ENCODE assay signal across 8 cellular contexts in the genomic region with DNA sequence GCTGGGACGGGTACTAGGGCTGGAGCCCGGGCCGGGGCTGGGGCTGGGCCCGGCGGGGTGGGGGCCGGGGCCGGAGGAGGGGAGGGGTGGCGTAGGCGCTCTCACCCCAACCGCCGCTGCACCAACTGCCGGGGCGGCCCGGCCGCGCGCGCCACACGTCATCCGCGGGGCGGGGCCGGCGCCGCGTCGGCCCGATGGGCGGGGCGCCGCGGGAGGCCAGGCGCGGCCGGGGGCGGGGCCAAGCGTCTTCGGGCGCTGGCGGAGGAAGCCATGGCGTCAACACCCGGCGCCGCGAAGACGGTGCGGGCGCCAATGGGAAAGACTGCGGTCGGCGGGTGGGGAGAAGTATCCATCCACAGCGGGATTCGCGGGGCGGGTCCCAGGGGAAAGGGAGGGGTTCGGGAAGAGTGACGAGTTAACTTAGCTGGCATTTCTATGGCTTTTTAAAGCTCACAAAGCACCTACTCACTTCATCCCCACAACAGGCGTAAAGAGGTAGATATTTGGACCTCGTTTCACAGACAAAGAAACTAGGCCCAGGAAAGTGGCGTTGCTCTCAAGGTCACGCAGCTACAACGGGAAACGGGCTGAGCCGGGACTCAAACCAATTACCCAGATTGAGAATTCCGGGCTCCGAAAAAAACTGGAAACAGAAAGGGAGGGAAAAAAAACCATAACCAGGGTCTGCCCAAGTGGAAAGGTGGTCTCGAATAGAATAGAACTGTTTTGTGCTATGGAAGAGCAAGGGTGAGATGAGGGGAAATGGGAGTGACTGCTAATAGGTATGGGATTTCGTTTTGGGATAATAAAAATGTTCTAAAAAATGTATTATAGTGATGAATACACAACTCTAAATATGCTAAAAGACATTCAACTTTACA. TPM values are rescaled to one million over a fixed set of nuclear protein-coding genes. Genes with fewer than 3 reads are reported as not detected.
DNase-seq lines count a peak whose midpoint lies in the region; ATAC-seq and TF ChIP-seq lines count a peak whose summit lies in the region.

A gene with protein sequence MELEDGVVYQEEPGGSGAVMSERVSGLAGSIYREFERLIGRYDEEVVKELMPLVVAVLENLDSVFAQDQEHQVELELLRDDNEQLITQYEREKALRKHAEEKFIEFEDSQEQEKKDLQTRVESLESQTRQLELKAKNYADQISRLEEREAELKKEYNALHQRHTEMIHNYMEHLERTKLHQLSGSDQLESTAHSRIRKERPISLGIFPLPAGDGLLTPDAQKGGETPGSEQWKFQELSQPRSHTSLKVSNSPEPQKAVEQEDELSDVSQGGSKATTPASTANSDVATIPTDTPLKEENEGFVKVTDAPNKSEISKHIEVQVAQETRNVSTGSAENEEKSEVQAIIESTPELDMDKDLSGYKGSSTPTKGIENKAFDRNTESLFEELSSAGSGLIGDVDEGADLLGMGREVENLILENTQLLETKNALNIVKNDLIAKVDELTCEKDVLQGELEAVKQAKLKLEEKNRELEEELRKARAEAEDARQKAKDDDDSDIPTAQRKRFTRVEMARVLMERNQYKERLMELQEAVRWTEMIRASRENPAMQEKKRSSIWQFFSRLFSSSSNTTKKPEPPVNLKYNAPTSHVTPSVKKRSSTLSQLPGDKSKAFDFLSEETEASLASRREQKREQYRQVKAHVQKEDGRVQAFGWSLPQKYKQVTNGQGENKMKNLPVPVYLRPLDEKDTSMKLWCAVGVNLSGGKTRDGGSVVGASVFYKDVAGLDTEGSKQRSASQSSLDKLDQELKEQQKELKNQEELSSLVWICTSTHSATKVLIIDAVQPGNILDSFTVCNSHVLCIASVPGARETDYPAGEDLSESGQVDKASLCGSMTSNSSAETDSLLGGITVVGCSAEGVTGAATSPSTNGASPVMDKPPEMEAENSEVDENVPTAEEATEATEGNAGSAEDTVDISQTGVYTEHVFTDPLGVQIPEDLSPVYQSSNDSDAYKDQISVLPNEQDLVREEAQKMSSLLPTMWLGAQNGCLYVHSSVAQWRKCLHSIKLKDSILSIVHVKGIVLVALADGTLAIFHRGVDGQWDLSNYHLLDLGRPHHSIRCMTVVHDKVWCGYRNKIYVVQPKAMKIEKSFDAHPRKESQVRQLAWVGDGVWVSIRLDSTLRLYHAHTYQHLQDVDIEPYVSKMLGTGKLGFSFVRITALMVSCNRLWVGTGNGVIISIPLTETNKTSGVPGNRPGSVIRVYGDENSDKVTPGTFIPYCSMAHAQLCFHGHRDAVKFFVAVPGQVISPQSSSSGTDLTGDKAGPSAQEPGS (N-terminal part only) (minus strand): TSS at position 130 of the 881 bp plus-strand sequence. CDS start 212 bp downstream, outside the sequence.

- peak; percentile 75 for ATAC-seq in HG02885 (IDR thresholded peaks at IDR 0.05; ENCODE audit: poor library complexity, unreplicated experiment)
- ATAC-seq in right cardiac atrium: peak; percentile 90 to 93

- H3K27me3 ChIP-seq in right cardiac atrium (ENCODE audit: control insufficient read depth, insufficient read depth) (no peaks in the 10 kb centered on the region), uterus (no peaks in the 10 kb centered on the region)

- WGBS in right cardiac atrium: 1% methylated on average over 68 of the region's 68 CpGs

- peak within 1 kb of the TSS; percentile 99 for H3K27ac ChIP-seq in right cardiac atrium (ENCODE audit: low read length)
- H3K27ac ChIP-seq in uterus: peak within 1 kb of the TSS; percentile 92 to 100

- intact Hi-C loops in T-helper 2 cell treated with Interferon-gamma antibody and Interleukin-4, amounts not matched to agents 100 ng/mL and 5 ng/mL, for 36 hours (cut with micrococcal nuclease): loop anchor here (1.0 to 10.0 kb wide), 5 partner anchors 24 to 976 kb away; a partner anchor contains a TSS
- intact Hi-C loops in right cardiac atrium (cut with DNase I) (loop anchor here in 2 of 4 donors (2.0 kb wide), 1 partner anchor 32 kb away; a partner anchor contains a TSS), uterus (cut with DNase I; ENCODE audit: low total_unique reads) (no loop called here)

- no peaks in the 10 kb centered on the region for H3K9me3 ChIP-seq in right cardiac atrium (ENCODE audit: control insufficient read depth, low read length)
- no peaks in the 10 kb centered on the region for H3K9me3 ChIP-seq in uterus

- H3K4me1 ChIP-seq in right cardiac atrium (ENCODE audit: control insufficient read depth, insufficient read depth, low read length) (peaks cover 8% of the 10 kb centered on the region), uterus (peaks cover 0 to 7% of the 10 kb centered on the region in 2 donors)

- DNase-seq in NCI-H187 (lab: John Stamatoyannopoulos, UW) (peak; percentile 86 to 87), anterior cingulate cortex (lab: John Stamatoyannopoulos, UW) (peak; percentile 70 to 95 (median 90)), right cardiac atrium (peak; percentile 99), putamen (ENCODE audit: low spot score) (peak; percentile 94), uterus (peak; percentile 94 to 96)

- TF ChIP-seq POLR2A in GM15510 (IDR thresholded peaks at IDR 0.05; ENCODE audit: borderline replicate concordance, extremely low read depth, insufficient read length): peak; percentile 79
- TF ChIP-seq POLR2A in uterus (IDR thresholded peaks at IDR 0.05): peak; percentile 82 to 89

- H3K4me3 ChIP-seq in right cardiac atrium (ENCODE audit: low read length) (peak within 1 kb of the TSS; percentile 67), uterus (peak within 1 kb of the TSS; percentile 73 to 93)

- TF ChIP-seq CTCF in uterus (IDR thresholded peaks at IDR 0.05): peak in 2 of 4 experiments; percentile 22 to 32

- no peaks in the 10 kb centered on the region for H3K36me3 ChIP-seq in uterus

RNA-seq across cellular contexts. Expression of the gene that starts here (rescaled TPM):
- 48.2 and 50.8 TPM in 2 replicates for total RNA-seq in T-helper 2 cell treated with Interferon-gamma antibody and Interleukin-4, amounts not matched to agents 100 ng/mL and 5 ng/mL, for 36 hours
- total RNA-seq in right cardiac atrium (10 to 100 TPM; 58.4 to 81.0 (median 60.8) TPM), uterus (100 to 1,000 TPM in 2 of 4 donors, 10 to 100 TPM in 2; 39.4 to 211 (median 107) TPM)
- 19.1 TPM for polyA plus RNA-seq in right cardiac atrium

Comparison
In these comparisons a context has a peak if more than half of its experiments do, and no peak if none do; other contexts are left out.
1. Peak in every context shown above with its lines: DNase-seq, ATAC-seq, H3K4me3 ChIP-seq and H3K27ac ChIP-seq.